11 cellular contexts compared by ENCODE assay signal in genomic region chr2:6919912-6920905, GRCh38. TPM values are rescaled to one million over a fixed set of nuclear protein-coding genes. Genes with fewer than 3 reads are reported as not detected.
DNase-seq lines count a peak whose midpoint lies in the region; ATAC-seq and TF ChIP-seq lines count a peak whose summit lies in the region.
"Had no signal": no experiment of that assay in that cellular context is flagged by ENCODE, and none has a peak within 500 bp of the region (broad histone marks: within the 10 kb centered on the region; RNA-seq: fewer than 3 reads in every experiment).

No MANE protein-coding gene starts in this region.

- H3K4me3 ChIP-seq in CD8-positive, alpha-beta memory T cell (ENCODE audit: low read length): no peak overlapping the region
- H3K4me3 ChIP-seq in PC-3 (ENCODE audit: low read length) (no peak overlapping the region), parathyroid adenoma (ENCODE audit: low read depth, low read length) (no peak overlapping the region), adrenal gland (no peak overlapping the region)

- 68 to 77% (median 72%) methylated on average over 9 to 13 of the region's 13 CpGs for WGBS in adrenal gland, 4 donors

- H3K9me3 ChIP-seq in CD8-positive, alpha-beta memory T cell (ENCODE audit: low read length): no peaks in the 10 kb centered on the region
- no peaks in the 10 kb centered on the region for H3K9me3 ChIP-seq in PC-3 (ENCODE audit: low read length)
- no peaks in the 10 kb centered on the region for H3K9me3 ChIP-seq in parathyroid adenoma (ENCODE audit: control insufficient read depth, low read length)
- no peaks in the 10 kb centered on the region for H3K9me3 ChIP-seq in adrenal gland (replicated peaks in 1 of 3)
- H3K9me3 ChIP-seq: psoas muscle had no signal

- no peaks in the 10 kb centered on the region for H3K36me3 ChIP-seq in CD8-positive, alpha-beta memory T cell (ENCODE audit: insufficient read depth, low read length)
- H3K36me3 ChIP-seq in PC-3 (ENCODE audit: low read depth, low read length) (no peaks in the 10 kb centered on the region), parathyroid adenoma (ENCODE audit: control insufficient read depth, insufficient read depth, low read length) (no peaks in the 10 kb centered on the region), adrenal gland (replicated peaks in 1 of 2) (no peaks in the 10 kb centered on the region)

- H3K9ac ChIP-seq in PC-3 (ENCODE audit: low read length) (no peak overlapping the region), parathyroid adenoma (no peak overlapping the region)

- TF ChIP-seq POLR2A in adrenal gland (IDR thresholded peaks at IDR 0.05): no peak

- BruUV-seq in PC-3 (replicated peaks; lab: Mats Ljungman, UMichigan): no TSS peak

- no peak overlapping the region for H3K27ac ChIP-seq in CD8-positive, alpha-beta memory T cell (ENCODE audit: low read depth, low read length)
- H3K27ac ChIP-seq in PC-3 (ENCODE audit: low read length) (peak overlapping the region; percentile 12; the same call in 1 of the 2 replicates), parathyroid adenoma (peak overlapping the region; percentile 79), adrenal gland (peak overlapping the region in 2 of 5 donors; percentile 15 to 63)
- H3K27ac ChIP-seq: psoas muscle had no signal

- H3K27me3 ChIP-seq in CD8-positive, alpha-beta memory T cell (ENCODE audit: insufficient read depth, low read length, poor library complexity, severe bottlenecking): no peaks in the 10 kb centered on the region
- H3K27me3 ChIP-seq in PC-3 (ENCODE audit: low read length) (no peaks in the 10 kb centered on the region), parathyroid adenoma (ENCODE audit: control insufficient read depth, insufficient read depth, low read length) (no peaks in the 10 kb centered on the region), adrenal gland (no peaks in the 10 kb centered on the region)

- no peak for DNase-seq in CD8-positive, alpha-beta memory T cell
- DNase-seq in PC-3 (no peak), chondrocyte (ENCODE audit: low spot score) (no peak), DMS114 treated with DMSO at 0.1 percent for 48 hours (lab: John Stamatoyannopoulos, UW; ENCODE audit: unreplicated experiment) (no peak), NOMO-1 treated with dmso at 0.1 percent for 144 hours (lab: John Stamatoyannopoulos, UW; ENCODE audit: unreplicated experiment) (no peak), adrenal gland (no peak)
- DNase-seq: central memory CD4-positive, alpha-beta T cell; psoas muscle had no signal

- peaks cover 19% of the 10 kb centered on the region for H3K79me2 ChIP-seq in PC-3 (ENCODE audit: low read length)
- H3K79me2 ChIP-seq in parathyroid adenoma: peaks cover 35% of the 10 kb centered on the region

- H3K27me3 Mint-ChIP-seq in CD8-positive, alpha-beta memory T cell: peaks cover 0 to 2% of the 10 kb centered on the region in 2 donors
- H3K27me3 Mint-ChIP-seq in chondrocyte (ENCODE audit: low read depth): no peaks in the 10 kb centered on the region

- no peak for ATAC-seq in PC-3
- ATAC-seq: esophagus mucosa, psoas muscle had no signal

- H3F3A ChIP-seq in PC-3 (ENCODE audit: low read length, unreplicated experiment): no peaks in the 10 kb centered on the region

- intact Hi-C loops in PC-3 (cut with micrococcal nuclease): loop anchor here (5.0 kb wide), 2 partner anchors 112 to 162 kb away; no protein-coding TSS in a partner anchor
- intact Hi-C loops in adrenal gland (cut with DNase I): loop anchor here (5.0 kb wide), 2 partner anchors 102 to 122 kb away; no protein-coding TSS in a partner anchor

- H3K4me1 ChIP-seq in CD8-positive, alpha-beta memory T cell (ENCODE audit: insufficient read depth, low read length): peaks cover 75% of the 10 kb centered on the region
- H3K4me1 ChIP-seq in PC-3 (ENCODE audit: insufficient read depth, low read length) (peaks cover 39% of the 10 kb centered on the region), parathyroid adenoma (peaks cover 58% of the 10 kb centered on the region), adrenal gland (replicated peaks in 1 of 2) (peaks cover 32 to 64% of the 10 kb centered on the region in 2 donors)

- H3K36me3 Mint-ChIP-seq in CD8-positive, alpha-beta memory T cell: peaks cover 0 to 8% (median 1%) of the 10 kb centered on the region in 3 donors
- no peaks in the 10 kb centered on the region for H3K36me3 Mint-ChIP-seq in chondrocyte (ENCODE audit: low read depth)
- H3K36me3 Mint-ChIP-seq: memory B cell had no signal

- peak overlapping the region in 3 of 8 donors; percentile 14 to 76 (median 18) for H3K27ac Mint-ChIP-seq in CD8-positive, alpha-beta memory T cell
- peak overlapping the region; percentile 63 for H3K27ac Mint-ChIP-seq in chondrocyte (ENCODE audit: unreplicated experiment)
- H3K27ac Mint-ChIP-seq: memory B cell had no signal

- POLR2A ChIA-PET in CD8-positive, alpha-beta memory T cell (lab: Charles Lee): no interaction called here
- POLR2A ChIA-PET in PC-3 (lab: Charles Lee; ENCODE audit: unreplicated experiment): interaction anchor here (0.6 kb wide), 2 partner anchors 42 to 1217 kb away, joined by 3 read pairs; no protein-coding TSS in a partner anchor

- peaks cover 51 to 77% (median 73%) of the 10 kb centered on the region in 3 donors for H3K4me1 Mint-ChIP-seq in CD8-positive, alpha-beta memory T cell
- peaks cover 24% of the 10 kb centered on the region for H3K4me1 Mint-ChIP-seq in chondrocyte (ENCODE audit: low read depth)

- H3K9me3 Mint-ChIP-seq in CD8-positive, alpha-beta memory T cell: no peaks in the 10 kb centered on the region
- no peaks in the 10 kb centered on the region for H3K9me3 Mint-ChIP-seq in chondrocyte (ENCODE audit: low read depth)
- H3K9me3 Mint-ChIP-seq: memory B cell had no signal

- no peaks in the 10 kb centered on the region for H3K9me2 ChIP-seq in PC-3 (replicated peaks; ENCODE audit: low read length)

- H3K4me3 Mint-ChIP-seq in CD8-positive, alpha-beta memory T cell: peak overlapping the region in 5 of 7 donors; percentile 19 to 94 (median 81)
- no peak overlapping the region for H3K4me3 Mint-ChIP-seq in chondrocyte (ENCODE audit: unreplicated experiment)
- H3K4me3 Mint-ChIP-seq: memory B cell had no signal

- H3K4me2 ChIP-seq in PC-3 (ENCODE audit: low read length): no peak overlapping the region
- H3K4me2 ChIP-seq in parathyroid adenoma (ENCODE audit: low read length): no peak overlapping the region

- no peak overlapping the region for H2AFZ ChIP-seq in PC-3 (ENCODE audit: low read length)
- H2AFZ ChIP-seq in parathyroid adenoma: no peak overlapping the region

- H4K20me1 ChIP-seq in PC-3 (ENCODE audit: low read length): peaks cover 11% of the 10 kb centered on the region; the same call in 1 of the 2 replicates

- CTCF ChIA-PET in CD8-positive, alpha-beta memory T cell (lab: Charles Lee): interaction anchor here (1.0 to 6.3 kb wide), 7 partner anchors 8 to 124 kb away, joined by 3 to 68 read pairs (median 3); partner anchors contain the start of genes CMPK2 and RSAD2
- CTCF ChIA-PET in PC-3 (lab: Charles Lee): interaction anchor here (1.2 kb wide), 1 partner anchor 114 kb away, joined by 4 read pairs; no protein-coding TSS in a partner anchor

- TF ChIP-seq CTCF in PC-3 (conservative IDR thresholded peaks at IDR 0.05; ENCODE audit: low read depth, low read length): no peak
- no peak for TF ChIP-seq CTCF in chondrocyte (IDR thresholded peaks at IDR 0.05)
- TF ChIP-seq CTCF in parathyroid adenoma (IDR thresholded peaks at IDR 0.05): no peak
- TF ChIP-seq CTCF in adrenal gland (IDR thresholded peaks at IDR 0.05): no peak

RNA-seq across cellular contexts. Expression of gene RNF144A, which starts 3.0 kb away (rescaled TPM):
- 10 to 100 TPM; 13.5 to 14.9 TPM for total RNA-seq in CD8-positive, alpha-beta memory T cell
- 8.3 TPM for polyA plus RNA-seq in CD8-positive, alpha-beta memory T cell
- 9.5 and 13.1 TPM in 2 replicates for total RNA-seq in PC-3 (2014; rRNA removed)
- total RNA-seq in chondrocyte: 7.2 to 10.9 TPM (median 9.5 TPM) in 3 replicates
- total RNA-seq in adrenal gland: 100 to 1,000 TPM in 1 of 8 donors, 10 to 100 TPM in 7; 25.7 to 103 (median 65.9) TPM
- 10 to 100 TPM; 13.0 to 18.1 (median 15.2) TPM for polyA plus RNA-seq in adrenal gland

RNA-seq across cellular contexts. Expression of gene RSAD2, which starts 42.6 kb away (rescaled TPM):
- under 1 TPM; 0.85 to 1.00 TPM for total RNA-seq in CD8-positive, alpha-beta memory T cell
- 7.6 TPM for polyA plus RNA-seq in CD8-positive, alpha-beta memory T cell
- total RNA-seq in PC-3 (2014; rRNA removed) (0.35 and 2.1 TPM in 2 replicates), chondrocyte (0.12 to 0.22 TPM in 2 of 3 replicates, not detected in the other), adrenal gland (10 to 100 TPM in 1 of 8 donors, 1 to 10 TPM in 7; 1.2 to 11.5 (median 4.3) TPM)
- polyA plus RNA-seq in adrenal gland: 1 to 10 TPM; 2.3 to 8.1 (median 3.9) TPM

RNA-seq across cellular contexts. Expression of gene CMPK2, which starts 54.5 kb away (rescaled TPM):
- 1 to 10 TPM in 1 of 2 experiments, under 1 TPM in 1; 0.62 to 1.1 TPM for total RNA-seq in CD8-positive, alpha-beta memory T cell
- polyA plus RNA-seq in CD8-positive, alpha-beta memory T cell: 10.9 TPM
- 5.0 and 6.5 TPM in 2 replicates for total RNA-seq in PC-3 (2014; rRNA removed)
- 0.90 to 1.3 TPM (median 0.95 TPM) in 3 replicates for total RNA-seq in chondrocyte
- 10 to 100 TPM in 3 of 8 donors, 1 to 10 TPM in 5; 5.0 to 18.8 (median 8.5) TPM for total RNA-seq in adrenal gland
- polyA plus RNA-seq in adrenal gland: 1 to 10 TPM; 2.4 to 9.3 (median 4.2) TPM
